ENCODE assay signal across 1 cellular context in genomic region chr5:17221843-17222614, GRCh38.
TF ChIP-seq lines count a peak whose summit lies in the region.

No MANE protein-coding gene starts in this region.

TF ChIP-seq in H1, 55 proteins besides CTCF, POLR2A, EP300 and RAD21:
- TF ChIP-seq SAP30 (IDR thresholded peaks at IDR 0.05; ENCODE audit: insufficient read depth, insufficient replicate concordance, low read length) = no peak
- no peak for TF ChIP-seq KDM1A (IDR thresholded peaks at IDR 0.05; ENCODE audit: borderline replicate concordance, low read length)
- TF ChIP-seq KDM5A (IDR thresholded peaks at IDR 0.05; ENCODE audit: low read length) = no peak
- TF ChIP-seq PHF8 (conservative IDR thresholded peaks at IDR 0.05; ENCODE audit: low read depth, low read length) = no peak
- no peak for TF ChIP-seq NRF1 (IDR thresholded peaks at IDR 0.05; ENCODE audit: low read depth, low read length)
- TF ChIP-seq POLR2AphosphoS5 (IDR thresholded peaks at IDR 0.05; ENCODE audit: low read depth, low read length) = no peak
- no peak for TF ChIP-seq GTF2F1 (IDR thresholded peaks at IDR 0.05; ENCODE audit: borderline replicate concordance, low read depth, low read length)
- TF ChIP-seq EZH2 (IDR thresholded peaks at IDR 0.05; ENCODE audit: low read depth, low read length, severe bottlenecking) = no peak
- TF ChIP-seq GABPA (IDR thresholded peaks at IDR 0.05; ENCODE audit: borderline replicate concordance, insufficient read depth, low read length) = no peak
- TF ChIP-seq USF2 (IDR thresholded peaks at IDR 0.05; ENCODE audit: low read length) = no peak
- TF ChIP-seq CTBP2 (IDR thresholded peaks at IDR 0.05; ENCODE audit: borderline replicate concordance, insufficient read depth, insufficient read length, low read length) = no peak
- TF ChIP-seq BRCA1 (IDR thresholded peaks at IDR 0.05; ENCODE audit: low read depth, low read length) = no peak
